ENCODE assay signal across 9 cellular contexts in the genomic region with DNA sequence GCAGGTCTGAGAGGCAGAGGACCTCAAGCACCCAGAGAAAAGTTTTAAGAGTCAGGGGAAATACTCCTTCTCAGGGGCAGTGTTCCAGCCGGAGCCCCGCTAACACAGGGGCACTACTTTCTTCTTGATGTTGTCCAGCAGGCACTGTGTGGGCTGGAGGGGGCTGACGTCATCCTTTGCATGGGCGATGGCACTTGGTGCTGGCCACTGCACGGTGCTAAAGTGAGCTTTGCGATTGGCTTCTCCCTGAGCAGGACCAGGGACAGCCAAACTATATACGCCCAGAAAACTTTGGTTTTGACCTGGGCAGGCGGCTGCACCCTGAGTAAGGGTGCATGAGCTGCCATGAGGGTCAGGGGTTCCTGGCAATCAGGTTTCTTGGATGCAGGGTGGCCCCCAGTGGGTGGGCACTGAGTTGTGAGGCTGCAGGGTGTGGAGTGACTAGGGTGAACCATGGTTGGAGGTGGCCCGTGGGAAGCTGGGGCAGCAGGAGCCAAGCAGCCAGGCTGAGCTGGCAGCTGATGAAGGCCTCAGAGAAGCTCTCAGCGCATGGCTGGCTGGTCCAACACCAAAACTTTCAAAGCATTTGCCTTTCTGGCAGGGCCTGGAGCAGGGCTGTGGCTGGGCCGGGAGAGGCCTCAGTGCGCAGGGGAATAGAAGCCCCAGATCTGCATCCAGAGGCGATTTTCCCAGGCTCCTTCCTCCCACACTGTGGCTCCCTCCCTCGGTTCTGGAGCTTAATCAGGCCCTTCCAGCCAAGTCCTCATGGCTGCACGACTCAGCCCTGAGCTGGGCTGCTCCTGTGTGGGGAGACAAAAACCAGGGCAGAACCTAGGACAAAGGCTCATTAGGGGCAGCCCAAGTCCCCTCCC. TPM values are rescaled to one million over a fixed set of nuclear protein-coding genes. Genes with fewer than 3 reads are reported as not detected.
A peak's percentile ranks its signal among the peaks of the same experiment; 100 is the strongest.
DNase-seq lines count a peak whose midpoint lies in the region; ATAC-seq, FAIRE-seq and TF ChIP-seq lines count a peak whose summit lies in the region.
"Had no signal": no experiment of that assay in that cellular context is flagged by ENCODE, and none has a peak within 500 bp of the region (broad histone marks: within the 10 kb centered on the region; RNA-seq: fewer than 3 reads in every experiment).

No MANE protein-coding gene starts in this region.

- intact Hi-C loops in activated B cell treated with CpG ODN at 0.5 μM for 24 hours (cut with micrococcal nuclease), result loop anchor here (5.0 kb wide), 1 partner anchor 333 kb away; no protein-coding TSS in a partner anchor
- intact Hi-C loops in cardiac septum (cut with DNase I), result loop anchor here (5.0 to 10.0 kb wide), 2 partner anchors 53 to 286 kb away; no protein-coding TSS in a partner anchor
- intact Hi-C loops in sciatic nerve (cut with DNase I), result loop anchor here (5.0 kb wide), 2 partner anchors 103 to 408 kb away; partner anchors contain the start of gene VEGFA

- peak; percentile 56 for DNase-seq in ELR (ENCODE audit: low read depth)
- no peak for DNase-seq in activated B cell treated with CpG ODN at 0.5 μM for 24 hours
- DNase-seq in cardiac septum (ENCODE audit: low spot score), result peak; percentile 81
- peak; percentile 78 for DNase-seq in sciatic nerve (ENCODE audit: low spot score)
- no peak for DNase-seq in H54 (ENCODE audit: insufficient read length, low spot score)
- no peak for DNase-seq in NCI-H510A treated with DMSO at 0.1 percent for 48 hours (lab: John Stamatoyannopoulos, UW)

- no peak overlapping the region for H3K4me3 Mint-ChIP-seq in activated B cell treated with CpG ODN at 0.5 μM for 24 hours

- H3K9me3 Mint-ChIP-seq in activated B cell treated with CpG ODN at 0.5 μM for 24 hours, result no peaks in the 10 kb centered on the region

- H3K27ac Mint-ChIP-seq in activated B cell treated with CpG ODN at 0.5 μM for 24 hours, result peak overlapping the region; percentile 30

- ATAC-seq in activated B cell treated with CpG ODN at 0.5 μM for 24 hours (ENCODE audit: low read depth), result no peak
- ATAC-seq in sciatic nerve, result peak; percentile 73
- ATAC-seq in GM18498 (IDR thresholded peaks at IDR 0.05; ENCODE audit: unreplicated experiment), result no peak
- ATAC-seq in HG03565 (IDR thresholded peaks at IDR 0.05; ENCODE audit: unreplicated experiment), result no peak

- POLR2A ChIA-PET in activated B cell treated with CpG ODN at 0.5 μM for 24 hours (lab: Charles Lee), result interaction anchor here (0.6 to 2.7 kb wide), 3 partner anchors 45 to 63 kb away, joined by 3 to 21 read pairs (median 5); no protein-coding TSS in a partner anchor

- TF ChIP-seq POLR2A in H54 (IDR thresholded peaks at IDR 0.05; ENCODE audit: low read depth, low read length), result no peak

- FAIRE-seq in H54 (lab: Jason Lieb, UNC), result no peak
- FAIRE-seq: islet of Langerhans had no signal

- H3K36me3 Mint-ChIP-seq in activated B cell treated with CpG ODN at 0.5 μM for 24 hours (ENCODE audit: low read depth), result peaks cover 42% of the 10 kb centered on the region

- CTCF ChIA-PET in activated B cell treated with CpG ODN at 0.5 μM for 24 hours (lab: Charles Lee), result interaction anchor here (0.8 to 7.3 kb wide), 11 partner anchors 14 to 410 kb away, joined by 3 to 99 read pairs (median 4); partner anchors contain the start of gene VEGFA

- no peak for TF ChIP-seq CTCF in activated B cell treated with CpG ODN at 0.5 μM for 24 hours (IDR thresholded peaks at IDR 0.05)

- H3K4me1 Mint-ChIP-seq in activated B cell treated with CpG ODN at 0.5 μM for 24 hours, result peaks cover 18% of the 10 kb centered on the region

- no peaks in the 10 kb centered on the region for H3K27me3 Mint-ChIP-seq in activated B cell treated with CpG ODN at 0.5 μM for 24 hours

RNA-seq across cellular contexts. Expression of gene MRPS18A, which starts 18.3 kb away (rescaled TPM):
- total RNA-seq in activated B cell treated with CpG ODN at 0.5 μM for 24 hours (57.0 and 59.1 TPM in 2 replicates), cardiac septum (38.4 TPM), sciatic nerve (29.7 TPM)

RNA-seq across cellular contexts. Expression of gene RSPH9, which starts 24.4 kb away (rescaled TPM):
- 0.17 TPM in 1 of 2 replicates, not detected in the other for total RNA-seq in activated B cell treated with CpG ODN at 0.5 μM for 24 hours
- 0.24 TPM for total RNA-seq in cardiac septum
- total RNA-seq in sciatic nerve, result 0.49 TPM

RNA-seq across cellular contexts. Expression of gene MAD2L1BP, which starts 33.6 kb away (rescaled TPM):
- total RNA-seq in activated B cell treated with CpG ODN at 0.5 μM for 24 hours, result 40.1 and 40.5 TPM in 2 replicates
- 25.5 TPM for total RNA-seq in cardiac septum
- total RNA-seq in sciatic nerve, result 16.8 TPM

RNA-seq across cellular contexts. Expression of gene GTPBP2, which starts 40.2 kb away (rescaled TPM):
- 75.7 and 81.4 TPM in 2 replicates for total RNA-seq in activated B cell treated with CpG ODN at 0.5 μM for 24 hours
- total RNA-seq in cardiac septum, result 27.9 TPM
- 60.6 TPM for total RNA-seq in sciatic nerve

Comparison
In these comparisons a context has a peak if more than half of its experiments do, and no peak if none do; other contexts are left out.
1. DNase-seq: peak in ELR (single experiment), cardiac septum (single experiment) and sciatic nerve (single experiment); none in activated B cell treated with CpG ODN at 0.5 μM for 24 hours (single experiment), H54 (single experiment) and NCI-H510A treated with DMSO at 0.1 percent for 48 hours (single experiment).